Comparison of ENCODE assay signal across 1 cellular context in genomic region chr3:193788189-193788946, GRCh38.
TF ChIP-seq lines count a peak whose summit lies in the region.

No MANE protein-coding gene starts in this region.

TF ChIP-seq in K562, 482 proteins besides CTCF, POLR2A, EP300 and RAD21 (continued from another document and continues in another):
- TF ChIP-seq RBM15 (IDR thresholded peaks at IDR 0.05; ENCODE audit: insufficient read depth, low read length) (no peak), NFRKB (IDR thresholded peaks at IDR 0.05; ENCODE audit: low read depth) (peak; percentile 62), RB1 (IDR thresholded peaks at IDR 0.05; ENCODE audit: low read depth) (0 out of 2 replicates have a peak, but pooled peaks have one; percentile 54), FOXA1 (IDR thresholded peaks at IDR 0.05; ENCODE audit: borderline replicate concordance) (no peak), ZNF583 (CRISPR knock-in tag; IDR thresholded peaks at IDR 0.05) (no peak), BDP1 (IDR thresholded peaks at IDR 0.05; ENCODE audit: insufficient read depth, insufficient read length) (no peak), SMC3 (conservative IDR thresholded peaks at IDR 0.05; ENCODE audit: insufficient read depth, low read depth, low read length) (peak; percentile 84), FOXK2 (conservative IDR thresholded peaks at IDR 0.05 in 1 of 2, IDR thresholded peaks at IDR 0.05 in 1 of 2; ENCODE audit: low read depth in 2 of 2) (0 out of 4 replicates have a peak, but pooled peaks of 1 of the 2 experiments have one; percentile 28), ZNF785 (CRISPR knock-in tag; IDR thresholded peaks at IDR 0.05) (no peak), THRAP3 (IDR thresholded peaks at IDR 0.05; ENCODE audit: borderline replicate concordance) (no peak), DEAF1 (CRISPR knock-in tag; IDR thresholded peaks at IDR 0.05) (peak; percentile 92), MCM2 (IDR thresholded peaks at IDR 0.05; ENCODE audit: low read depth) (no peak), CC2D1A (IDR thresholded peaks at IDR 0.05) (0 out of 2 replicates have a peak, but pooled peaks have one; percentile 66), ESRRB (CRISPR knock-in tag; IDR thresholded peaks at IDR 0.05; ENCODE audit: borderline replicate concordance) (no peak), FUS (optimal IDR thresholded peaks at IDR 0.05; ENCODE audit: low read depth, low read length) (no peak), PBX2 (CRISPR knock-in tag; IDR thresholded peaks at IDR 0.05; ENCODE audit: low read depth) (no peak), PBX2 (tag; conservative IDR thresholded peaks at IDR 0.05; ENCODE audit: low read depth) (0 out of 2 replicates have a peak, but pooled peaks have one; percentile 16), CBX5 (IDR thresholded peaks at IDR 0.05; ENCODE audit: borderline replicate concordance, low read depth) (no peak), KAT7 (CRISPR knock-in tag; IDR thresholded peaks at IDR 0.05; ENCODE audit: borderline replicate concordance) (peak; percentile 64; the same call in 1 of the 2 replicates), MAZ (CRISPR knock-in tag; conservative IDR thresholded peaks at IDR 0.05 in 1 of 2, IDR thresholded peaks at IDR 0.05 in 1 of 2) (peak in 1 of 2 experiments; percentile 75; a peak in 3 of 4 replicates), BMI1 (IDR thresholded peaks at IDR 0.05; ENCODE audit: low read length) (0 out of 2 replicates have a peak, but pooled peaks have one; percentile 24), RCOR1 (IDR thresholded peaks at IDR 0.05; ENCODE audit: borderline replicate concordance in 1 of 2, low read depth in 2 of 2, low read length in 2 of 2) (peak in 1 of 2 experiments; percentile 77; a peak in 2 of 4 replicates)
- TF ChIP-seq, protein P1, sequence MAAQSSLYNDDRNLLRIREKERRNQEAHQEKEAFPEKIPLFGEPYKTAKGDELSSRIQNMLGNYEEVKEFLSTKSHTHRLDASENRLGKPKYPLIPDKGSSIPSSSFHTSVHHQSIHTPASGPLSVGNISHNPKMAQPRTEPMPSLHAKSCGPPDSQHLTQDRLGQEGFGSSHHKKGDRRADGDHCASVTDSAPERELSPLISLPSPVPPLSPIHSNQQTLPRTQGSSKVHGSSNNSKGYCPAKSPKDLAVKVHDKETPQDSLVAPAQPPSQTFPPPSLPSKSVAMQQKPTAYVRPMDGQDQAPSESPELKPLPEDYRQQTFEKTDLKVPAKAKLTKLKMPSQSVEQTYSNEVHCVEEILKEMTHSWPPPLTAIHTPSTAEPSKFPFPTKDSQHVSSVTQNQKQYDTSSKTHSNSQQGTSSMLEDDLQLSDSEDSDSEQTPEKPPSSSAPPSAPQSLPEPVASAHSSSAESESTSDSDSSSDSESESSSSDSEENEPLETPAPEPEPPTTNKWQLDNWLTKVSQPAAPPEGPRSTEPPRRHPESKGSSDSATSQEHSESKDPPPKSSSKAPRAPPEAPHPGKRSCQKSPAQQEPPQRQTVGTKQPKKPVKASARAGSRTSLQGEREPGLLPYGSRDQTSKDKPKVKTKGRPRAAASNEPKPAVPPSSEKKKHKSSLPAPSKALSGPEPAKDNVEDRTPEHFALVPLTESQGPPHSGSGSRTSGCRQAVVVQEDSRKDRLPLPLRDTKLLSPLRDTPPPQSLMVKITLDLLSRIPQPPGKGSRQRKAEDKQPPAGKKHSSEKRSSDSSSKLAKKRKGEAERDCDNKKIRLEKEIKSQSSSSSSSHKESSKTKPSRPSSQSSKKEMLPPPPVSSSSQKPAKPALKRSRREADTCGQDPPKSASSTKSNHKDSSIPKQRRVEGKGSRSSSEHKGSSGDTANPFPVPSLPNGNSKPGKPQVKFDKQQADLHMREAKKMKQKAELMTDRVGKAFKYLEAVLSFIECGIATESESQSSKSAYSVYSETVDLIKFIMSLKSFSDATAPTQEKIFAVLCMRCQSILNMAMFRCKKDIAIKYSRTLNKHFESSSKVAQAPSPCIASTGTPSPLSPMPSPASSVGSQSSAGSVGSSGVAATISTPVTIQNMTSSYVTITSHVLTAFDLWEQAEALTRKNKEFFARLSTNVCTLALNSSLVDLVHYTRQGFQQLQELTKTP (IDR thresholded peaks at IDR 0.05; ENCODE audit: low read depth in 1 of 2, partially characterized antibody in 2 of 2): no peak
- TF ChIP-seq, protein P2, sequence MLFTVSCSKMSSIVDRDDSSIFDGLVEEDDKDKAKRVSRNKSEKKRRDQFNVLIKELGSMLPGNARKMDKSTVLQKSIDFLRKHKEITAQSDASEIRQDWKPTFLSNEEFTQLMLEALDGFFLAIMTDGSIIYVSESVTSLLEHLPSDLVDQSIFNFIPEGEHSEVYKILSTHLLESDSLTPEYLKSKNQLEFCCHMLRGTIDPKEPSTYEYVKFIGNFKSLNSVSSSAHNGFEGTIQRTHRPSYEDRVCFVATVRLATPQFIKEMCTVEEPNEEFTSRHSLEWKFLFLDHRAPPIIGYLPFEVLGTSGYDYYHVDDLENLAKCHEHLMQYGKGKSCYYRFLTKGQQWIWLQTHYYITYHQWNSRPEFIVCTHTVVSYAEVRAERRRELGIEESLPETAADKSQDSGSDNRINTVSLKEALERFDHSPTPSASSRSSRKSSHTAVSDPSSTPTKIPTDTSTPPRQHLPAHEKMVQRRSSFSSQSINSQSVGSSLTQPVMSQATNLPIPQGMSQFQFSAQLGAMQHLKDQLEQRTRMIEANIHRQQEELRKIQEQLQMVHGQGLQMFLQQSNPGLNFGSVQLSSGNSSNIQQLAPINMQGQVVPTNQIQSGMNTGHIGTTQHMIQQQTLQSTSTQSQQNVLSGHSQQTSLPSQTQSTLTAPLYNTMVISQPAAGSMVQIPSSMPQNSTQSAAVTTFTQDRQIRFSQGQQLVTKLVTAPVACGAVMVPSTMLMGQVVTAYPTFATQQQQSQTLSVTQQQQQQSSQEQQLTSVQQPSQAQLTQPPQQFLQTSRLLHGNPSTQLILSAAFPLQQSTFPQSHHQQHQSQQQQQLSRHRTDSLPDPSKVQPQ (CRISPR knock-in tag; IDR thresholded peaks at IDR 0.05; ENCODE audit: borderline replicate concordance): no peak
- TF ChIP-seq, protein P3, sequence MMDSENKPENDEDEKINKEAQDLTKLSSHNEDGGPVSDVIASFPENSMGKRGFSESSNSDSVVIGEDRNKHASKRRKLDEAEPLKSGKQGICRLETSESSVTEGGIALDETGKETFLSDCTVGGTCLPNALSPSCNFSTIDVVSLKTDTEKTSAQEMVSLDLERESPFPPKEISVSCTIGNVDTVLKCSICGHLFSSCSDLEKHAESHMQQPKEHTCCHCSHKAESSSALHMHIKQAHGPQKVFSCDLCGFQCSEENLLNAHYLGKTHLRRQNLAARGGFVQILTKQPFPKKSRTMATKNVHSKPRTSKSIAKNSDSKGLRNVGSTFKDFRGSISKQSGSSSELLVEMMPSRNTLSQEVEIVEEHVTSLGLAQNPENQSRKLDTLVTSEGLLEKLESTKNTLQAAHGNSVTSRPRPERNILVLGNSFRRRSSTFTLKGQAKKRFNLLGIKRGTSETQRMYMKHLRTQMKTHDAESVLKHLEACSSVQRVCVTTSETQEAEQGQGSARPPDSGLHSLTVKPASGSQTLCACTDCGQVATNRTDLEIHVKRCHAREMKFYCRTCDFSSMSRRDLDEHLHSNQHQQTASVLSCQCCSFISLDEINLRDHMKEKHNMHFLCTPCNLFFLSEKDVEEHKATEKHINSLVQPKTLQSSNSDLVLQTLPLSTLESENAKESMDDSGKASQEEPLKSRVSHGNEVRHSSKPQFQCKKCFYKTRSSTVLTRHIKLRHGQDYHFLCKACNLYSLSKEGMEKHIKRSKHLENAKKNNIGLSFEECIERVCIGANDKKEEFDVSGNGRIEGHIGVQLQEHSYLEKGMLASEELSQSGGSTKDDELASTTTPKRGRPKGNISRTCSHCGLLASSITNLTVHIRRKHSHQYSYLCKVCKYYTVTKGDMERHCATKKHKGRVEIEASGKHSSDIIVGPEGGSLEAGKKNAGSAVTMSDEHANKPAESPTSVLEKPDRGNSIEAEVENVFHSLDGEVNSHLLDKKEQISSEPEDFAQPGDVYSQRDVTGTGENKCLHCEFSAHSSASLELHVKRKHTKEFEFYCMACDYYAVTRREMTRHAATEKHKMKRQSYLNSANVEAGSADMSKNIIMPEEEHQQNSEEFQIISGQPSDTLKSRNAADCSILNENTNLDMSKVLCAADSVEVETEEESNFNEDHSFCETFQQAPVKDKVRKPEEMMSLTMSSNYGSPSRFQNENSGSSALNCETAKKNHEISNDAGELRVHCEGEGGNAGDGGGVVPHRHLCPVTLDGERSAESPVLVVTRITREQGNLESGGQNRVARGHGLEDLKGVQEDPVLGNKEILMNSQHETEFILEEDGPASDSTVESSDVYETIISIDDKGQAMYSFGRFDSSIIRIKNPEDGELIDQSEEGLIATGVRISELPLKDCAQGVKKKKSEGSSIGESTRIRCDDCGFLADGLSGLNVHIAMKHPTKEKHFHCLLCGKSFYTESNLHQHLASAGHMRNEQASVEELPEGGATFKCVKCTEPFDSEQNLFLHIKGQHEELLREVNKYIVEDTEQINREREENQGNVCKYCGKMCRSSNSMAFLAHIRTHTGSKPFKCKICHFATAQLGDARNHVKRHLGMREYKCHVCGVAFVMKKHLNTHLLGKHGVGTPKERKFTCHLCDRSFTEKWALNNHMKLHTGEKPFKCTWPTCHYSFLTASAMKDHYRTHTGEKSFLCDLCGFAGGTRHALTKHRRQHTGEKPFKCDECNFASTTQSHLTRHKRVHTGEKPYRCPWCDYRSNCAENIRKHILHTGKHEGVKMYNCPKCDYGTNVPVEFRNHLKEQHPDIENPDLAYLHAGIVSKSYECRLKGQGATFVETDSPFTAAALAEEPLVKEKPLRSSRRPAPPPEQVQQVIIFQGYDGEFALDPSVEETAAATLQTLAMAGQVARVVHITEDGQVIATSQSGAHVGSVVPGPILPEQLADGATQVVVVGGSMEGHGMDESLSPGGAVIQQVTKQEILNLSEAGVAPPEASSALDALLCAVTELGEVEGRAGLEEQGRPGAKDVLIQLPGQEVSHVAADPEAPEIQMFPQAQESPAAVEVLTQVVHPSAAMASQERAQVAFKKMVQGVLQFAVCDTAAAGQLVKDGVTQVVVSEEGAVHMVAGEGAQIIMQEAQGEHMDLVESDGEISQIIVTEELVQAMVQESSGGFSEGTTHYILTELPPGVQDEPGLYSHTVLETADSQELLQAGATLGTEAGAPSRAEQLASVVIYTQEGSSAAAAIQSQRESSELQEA (IDR thresholded peaks at IDR 0.05; ENCODE audit: low read depth): no peak
- TF ChIP-seq, protein P4, sequence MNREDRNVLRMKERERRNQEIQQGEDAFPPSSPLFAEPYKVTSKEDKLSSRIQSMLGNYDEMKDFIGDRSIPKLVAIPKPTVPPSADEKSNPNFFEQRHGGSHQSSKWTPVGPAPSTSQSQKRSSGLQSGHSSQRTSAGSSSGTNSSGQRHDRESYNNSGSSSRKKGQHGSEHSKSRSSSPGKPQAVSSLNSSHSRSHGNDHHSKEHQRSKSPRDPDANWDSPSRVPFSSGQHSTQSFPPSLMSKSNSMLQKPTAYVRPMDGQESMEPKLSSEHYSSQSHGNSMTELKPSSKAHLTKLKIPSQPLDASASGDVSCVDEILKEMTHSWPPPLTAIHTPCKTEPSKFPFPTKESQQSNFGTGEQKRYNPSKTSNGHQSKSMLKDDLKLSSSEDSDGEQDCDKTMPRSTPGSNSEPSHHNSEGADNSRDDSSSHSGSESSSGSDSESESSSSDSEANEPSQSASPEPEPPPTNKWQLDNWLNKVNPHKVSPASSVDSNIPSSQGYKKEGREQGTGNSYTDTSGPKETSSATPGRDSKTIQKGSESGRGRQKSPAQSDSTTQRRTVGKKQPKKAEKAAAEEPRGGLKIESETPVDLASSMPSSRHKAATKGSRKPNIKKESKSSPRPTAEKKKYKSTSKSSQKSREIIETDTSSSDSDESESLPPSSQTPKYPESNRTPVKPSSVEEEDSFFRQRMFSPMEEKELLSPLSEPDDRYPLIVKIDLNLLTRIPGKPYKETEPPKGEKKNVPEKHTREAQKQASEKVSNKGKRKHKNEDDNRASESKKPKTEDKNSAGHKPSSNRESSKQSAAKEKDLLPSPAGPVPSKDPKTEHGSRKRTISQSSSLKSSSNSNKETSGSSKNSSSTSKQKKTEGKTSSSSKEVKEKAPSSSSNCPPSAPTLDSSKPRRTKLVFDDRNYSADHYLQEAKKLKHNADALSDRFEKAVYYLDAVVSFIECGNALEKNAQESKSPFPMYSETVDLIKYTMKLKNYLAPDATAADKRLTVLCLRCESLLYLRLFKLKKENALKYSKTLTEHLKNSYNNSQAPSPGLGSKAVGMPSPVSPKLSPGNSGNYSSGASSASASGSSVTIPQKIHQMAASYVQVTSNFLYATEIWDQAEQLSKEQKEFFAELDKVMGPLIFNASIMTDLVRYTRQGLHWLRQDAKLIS (CRISPR knock-in tag; IDR thresholded peaks at IDR 0.05): 0 out of 2 replicates have a peak, but pooled peaks have one; percentile 13
